In the genomic region with DNA sequence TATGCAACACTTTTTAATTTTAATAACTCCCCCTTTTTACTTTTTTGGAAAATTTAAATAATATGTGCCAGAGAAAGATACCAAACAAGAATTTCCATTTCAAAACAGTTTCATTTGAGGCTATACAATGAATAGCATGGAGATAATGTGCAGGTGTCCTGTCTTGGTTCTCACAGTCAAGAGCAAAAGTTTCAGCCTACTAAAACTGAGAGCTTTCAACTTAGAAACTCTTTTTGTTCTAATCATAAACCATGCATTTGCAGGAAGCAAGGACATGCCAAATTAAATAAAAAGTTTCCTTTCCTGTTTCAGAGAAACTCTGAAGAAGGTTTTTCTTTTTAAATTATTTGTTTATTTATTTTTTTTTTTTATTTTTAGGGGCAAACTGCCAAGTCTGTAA, we compare ENCODE assay signal across 5 cellular contexts.
"Had no signal": no experiment of that assay in that cellular context is flagged by ENCODE, and none has a peak within 500 bp of the region (broad histone marks: within the 10 kb centered on the region; RNA-seq: fewer than 3 reads in every experiment).

No MANE protein-coding gene starts in this region.

- H3K4me3 Mint-ChIP-seq: GM23338, H9 had no signal

- H3K9me3 Mint-ChIP-seq: GM23338, H9 had no signal

- H3K27ac Mint-ChIP-seq: GM23338, H9 had no signal

- ATAC-seq: GM23338, K562 had no signal

- H3K4me1 Mint-ChIP-seq: GM23338, H9 had no signal

- DNase-seq: H9, HCEC 1CT, IMR-90 had no signal

- H3K4me2 ChIP-seq: GM23338 had no signal

- H3K4me3 ChIP-seq: GM23338, K562 had no signal
